In the genomic region with DNA sequence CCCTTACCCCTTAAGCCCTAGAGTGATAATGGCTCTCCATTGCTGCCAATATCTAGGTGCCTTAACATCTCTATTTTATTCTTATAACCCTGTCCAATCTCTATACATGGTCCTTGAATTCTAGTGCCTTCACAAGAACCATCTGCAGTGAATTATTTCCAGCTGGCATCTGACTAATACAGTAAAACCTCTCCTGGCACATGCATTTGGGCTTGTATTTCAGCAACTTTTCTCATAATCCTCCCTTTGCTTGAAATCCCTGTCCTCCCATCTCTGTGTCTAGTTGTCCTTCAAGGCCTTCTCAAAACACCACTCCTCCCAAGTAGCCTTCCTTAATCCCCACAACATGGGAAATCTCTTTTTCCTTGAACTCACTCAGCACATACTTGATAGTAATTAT, we compare ENCODE assay signal across 16 cellular contexts. TPM values are rescaled to one million over a fixed set of nuclear protein-coding genes. Genes with fewer than 3 reads are reported as not detected.
"Had no signal": no experiment of that assay in that cellular context is flagged by ENCODE, and none has a peak within 500 bp of the region (broad histone marks: within the 10 kb centered on the region; RNA-seq: fewer than 3 reads in every experiment).

No MANE protein-coding gene starts in this region.

- H3K4me1 ChIP-seq: gastroesophageal sphincter, stomach, uterus had no signal

- H3K27ac Mint-ChIP-seq: activated CD8-positive, alpha-beta memory T cell treated with anti-CD3 and anti-CD28 coated beads, Interleukin-2, amount 10 ng/mL, durations not matched to agents 7 days and 5 days; activated naive CD4-positive, alpha-beta T cell treated with anti-CD3 and anti-CD28 coated beads, Interleukin-2, amount 50 U/mL, for 24 hours; activated T-cell treated with anti-CD3 and anti-CD28 coated beads, Interleukin-2, amount 50 U/mL, for 24 hours; mesothelial cell of epicardium; T-helper 2 cell treated with Interferon-gamma antibody and Interleukin-4, amounts not matched to agents 5 μg/mL and 100 μg/mL, for 36 hours had no signal

- DNase-seq: activated CD4-positive, alpha-beta T cell treated with anti-CD3 and anti-CD28 coated beads, Interleukin-2, amount 50 U/mL, for 48 hours; activated CD8-positive, alpha-beta memory T cell treated with anti-CD3 and anti-CD28 coated beads, Interleukin-2, amount 10 ng/mL, durations not matched to agents 7 days and 5 days; activated effector memory CD4-positive, alpha-beta T cell treated with Interleukin-2 at 50 U/mL for 16 hours; activated T-cell treated with anti-CD3 and anti-CD28 coated beads, Interleukin-2, amount 50 U/mL, for 24 hours; amygdala; brain microvascular endothelial cell; dorsolateral prefrontal cortex; hippocampal formation; stomach; uterus had no signal

- H3K4me1 Mint-ChIP-seq: activated CD8-positive, alpha-beta memory T cell treated with anti-CD3 and anti-CD28 coated beads, Interleukin-2, amount 10 ng/mL, durations not matched to agents 7 days and 5 days; activated naive CD4-positive, alpha-beta T cell treated with anti-CD3 and anti-CD28 coated beads, Interleukin-2, amount 50 U/mL, for 24 hours had no signal

- H3K4me3 Mint-ChIP-seq: activated CD8-positive, alpha-beta memory T cell treated with anti-CD3 and anti-CD28 coated beads, Interleukin-2, amount 10 ng/mL, durations not matched to agents 7 days and 5 days; activated naive CD4-positive, alpha-beta T cell treated with anti-CD3 and anti-CD28 coated beads, Interleukin-2, amount 50 U/mL, for 24 hours; activated T-cell treated with anti-CD3 and anti-CD28 coated beads, Interleukin-2, amount 50 U/mL, for 24 hours; mesothelial cell of epicardium; T-helper 2 cell treated with Interferon-gamma antibody and Interleukin-4, amounts not matched to agents 5 μg/mL and 100 μg/mL, for 36 hours had no signal

- H3K9me3 ChIP-seq: stomach, uterus had no signal

- H3K27me3 ChIP-seq: brain microvascular endothelial cell, uterus had no signal

- H3K9me3 Mint-ChIP-seq: T-helper 2 cell treated with Interferon-gamma antibody and Interleukin-4, amounts not matched to agents 5 μg/mL and 100 μg/mL, for 36 hours had no signal

- ATAC-seq: activated CD4-positive, CD25-positive, alpha-beta regulatory T cell treated with anti-CD3 and anti-CD28 coated beads, Interleukin-2, amount 50 U/mL, for 24 hours; activated CD8-positive, alpha-beta memory T cell treated with anti-CD3 and anti-CD28 coated beads, Interleukin-2, amount 10 ng/mL, durations not matched to agents 7 days and 5 days; gastroesophageal sphincter had no signal

- H3K36me3 Mint-ChIP-seq: activated CD8-positive, alpha-beta memory T cell treated with anti-CD3 and anti-CD28 coated beads, Interleukin-2, amount 10 ng/mL, durations not matched to agents 7 days and 5 days; activated naive CD4-positive, alpha-beta T cell treated with anti-CD3 and anti-CD28 coated beads, Interleukin-2, amount 50 U/mL, for 24 hours had no signal

- H3K36me3 ChIP-seq: brain microvascular endothelial cell, gastroesophageal sphincter, stomach, uterus had no signal

- H3K27ac ChIP-seq: brain microvascular endothelial cell, dorsolateral prefrontal cortex, gastroesophageal sphincter, skin epidermis, stomach, uterus had no signal

- H3K4me3 ChIP-seq: dorsolateral prefrontal cortex, gastroesophageal sphincter, skin epidermis, stomach, uterus had no signal

RNA-seq across cellular contexts. Expression of a gene that starts 14.2 kb away (rescaled TPM):
- total RNA-seq: activated CD8-positive, alpha-beta memory T cell treated with anti-CD3 and anti-CD28 coated beads, Interleukin-2, amount 10 ng/mL, durations not matched to agents 7 days and 5 days had no signal
